In genomic region chr12:103881261-103881660, GRCh38 we compare ENCODE assay signal across 17 cellular contexts. TPM values are rescaled to one million over a fixed set of nuclear protein-coding genes. Genes with fewer than 3 reads are reported as not detected.
DNase-seq lines count a peak whose midpoint lies in the region; ATAC-seq, FAIRE-seq and TF ChIP-seq lines count a peak whose summit lies in the region.
"Had no signal": no experiment of that assay in that cellular context is flagged by ENCODE, and none has a peak within 500 bp of the region (broad histone marks: within the 10 kb centered on the region; RNA-seq: fewer than 3 reads in every experiment).

No MANE protein-coding gene starts in this region.

- DNase-seq in COLO829 (ENCODE audit: low spot score) (peak; percentile 34), SK-MEL-5 (ENCODE audit: low read depth, low spot score) (peak; percentile 15), mesenchymal stem cell (no peak), left lung (no peak), H54 (ENCODE audit: insufficient read length, low spot score) (no peak), NCI-H524 treated with DMSO at 0.1 percent for 48 hours (lab: John Stamatoyannopoulos, UW) (no peak)
- no peak for DNase-seq in activated CD4-positive, alpha-beta T cell treated with anti-CD3 and anti-CD28 coated beads for 1 hour
- DNase-seq: activated CD8-positive, alpha-beta memory T cell treated with anti-CD3 and anti-CD28 coated beads, Interleukin-2, amount 50 U/mL, for 4 hours; activated naive CD4-positive, alpha-beta T cell; central memory CD4-positive, alpha-beta T cell; glutamatergic neuron; H9; pancreas; stimulated activated CD4-positive, alpha-beta T cell treated with anti-CD3 and anti-CD28 coated beads, Interleukin-2, amount 100 ng/mL, for 48 hours had no signal

- H3K79me1 ChIP-seq in mesenchymal stem cell (replicated peaks; ENCODE audit: low read length, poor library complexity, severe bottlenecking), result no peaks in the 10 kb centered on the region

- no peaks in the 10 kb centered on the region for H3F3A ChIP-seq in DOHH2 (ENCODE audit: control insufficient read depth, insufficient read depth)

- H3K9me3 ChIP-seq in DOHH2 (ENCODE audit: control insufficient read depth, insufficient read depth, low read length) (no peaks in the 10 kb centered on the region), mesenchymal stem cell (ENCODE audit: control insufficient read depth, low read length) (no peaks in the 10 kb centered on the region), left lung (no peaks in the 10 kb centered on the region)
- H3K9me3 ChIP-seq: pancreas had no signal

- H2BK5ac ChIP-seq in mesenchymal stem cell (ENCODE audit: low read depth, low read length, poor library complexity, severe bottlenecking), result no peak overlapping the region

- no peak overlapping the region for H2BK12ac ChIP-seq in mesenchymal stem cell (ENCODE audit: low read length in 2 of 2)

- no peak for ATAC-seq in left lung

- no peak overlapping the region for H2AFZ ChIP-seq in mesenchymal stem cell (ENCODE audit: low read depth, low read length)

- H3K9me2 ChIP-seq in DOHH2 (replicated peaks; ENCODE audit: control insufficient read depth, low read length), result no peaks in the 10 kb centered on the region

- no peak overlapping the region for H3K14ac ChIP-seq in mesenchymal stem cell (ENCODE audit: low read length in 2 of 2)

- WGBS in mesenchymal stem cell, result 90% methylated on average over 2 of the region's 2 CpGs

- H4K91ac ChIP-seq in mesenchymal stem cell (ENCODE audit: low read length), result no peak overlapping the region

- no peak overlapping the region for H3K18ac ChIP-seq in mesenchymal stem cell (ENCODE audit: low read depth in 1 of 2, low read length in 2 of 2)

- H3K79me2 ChIP-seq in DOHH2 (ENCODE audit: control insufficient read depth, low read length), result no peaks in the 10 kb centered on the region

- H2BK120ac ChIP-seq in mesenchymal stem cell (ENCODE audit: low read depth, low read length), result no peak overlapping the region

- H3K36me3 ChIP-seq in DOHH2 (ENCODE audit: control insufficient read depth, low read length), result no peaks in the 10 kb centered on the region
- no peaks in the 10 kb centered on the region for H3K36me3 ChIP-seq in mesenchymal stem cell (ENCODE audit: control insufficient read depth in 1 of 2, insufficient read depth in 2 of 2, low read depth in 1 of 2, low read length in 2 of 2)
- H3K36me3 ChIP-seq in left lung, result no peaks in the 10 kb centered on the region
- H3K36me3 ChIP-seq: pancreas had no signal

- H4K20me1 ChIP-seq in DOHH2 (ENCODE audit: control insufficient read depth, insufficient read depth, low read depth, low read length), result no peaks in the 10 kb centered on the region

- no peak for TF ChIP-seq POLR2A in H54 (IDR thresholded peaks at IDR 0.05; ENCODE audit: low read depth, low read length)

- FAIRE-seq in H54 (lab: Jason Lieb, UNC), result no peak
- FAIRE-seq: pancreas had no signal

- H3K4me3 ChIP-seq in DOHH2 (ENCODE audit: low read length) (no peak overlapping the region), mesenchymal stem cell (ENCODE audit: insufficient read depth in 1 of 2, low read depth in 1 of 2, low read length in 2 of 2) (no peak overlapping the region), left lung (no peak overlapping the region)
- H3K4me3 ChIP-seq: lung, pancreas had no signal

- H2BK15ac ChIP-seq in mesenchymal stem cell (ENCODE audit: low read depth, poor library complexity, severe bottlenecking), result no peak overlapping the region

- H4K8ac ChIP-seq in mesenchymal stem cell (ENCODE audit: low read length), result no peak overlapping the region

- H3K23ac ChIP-seq in mesenchymal stem cell (ENCODE audit: low read length in 2 of 2), result no peak overlapping the region

- H3K4ac ChIP-seq in mesenchymal stem cell (ENCODE audit: low read depth in 1 of 2, low read length in 2 of 2), result no peak overlapping the region

- no peak overlapping the region for H3K9ac ChIP-seq in mesenchymal stem cell (ENCODE audit: low read length)

- TF ChIP-seq CTCF in DOHH2 (IDR thresholded peaks at IDR 0.05; ENCODE audit: low read depth, low read length, poor library complexity, severe bottlenecking) (no peak), left lung (IDR thresholded peaks at IDR 0.05) (no peak)

- no peak overlapping the region for H2AK5ac ChIP-seq in mesenchymal stem cell (ENCODE audit: low read length, severe bottlenecking)

- H3K27ac ChIP-seq in DOHH2 (ENCODE audit: low read depth, low read length), result no peak overlapping the region
- peak overlapping the region; percentile 58 for H3K27ac ChIP-seq in mesenchymal stem cell (ENCODE audit: low read length, poor library complexity, severe bottlenecking)
- no peak overlapping the region for H3K27ac ChIP-seq in left lung
- H3K27ac ChIP-seq: HL-60, pancreas had no signal

- intact Hi-C loops in left lung (cut with DNase I), result no loop called here

- H3K27me3 ChIP-seq in DOHH2 (ENCODE audit: control insufficient read depth, low read length) (peaks cover 8% of the 10 kb centered on the region), mesenchymal stem cell (ENCODE audit: control insufficient read depth in 1 of 2, insufficient read depth in 1 of 2, low read length in 2 of 2) (no peaks in the 10 kb centered on the region), left lung (no peaks in the 10 kb centered on the region)
- H3K27me3 ChIP-seq: pancreas had no signal

- H3K4me1 ChIP-seq in DOHH2 (ENCODE audit: control insufficient read depth, low read length) (peaks cover 13% of the 10 kb centered on the region), mesenchymal stem cell (ENCODE audit: control insufficient read depth, insufficient read depth, low read depth, low read length) (peaks cover 5% of the 10 kb centered on the region), left lung (no peaks in the 10 kb centered on the region)
- H3K4me1 ChIP-seq: pancreas had no signal

- in situ Hi-C loops in SK-MEL-5 (cut with HindIII; ENCODE audit: low pct_unique_long_range_greater_than_20kb, low sequenced_read_pairs), result no loop called here

- H3K4me2 ChIP-seq in DOHH2 (ENCODE audit: low read length) (0 out of 2 replicates have a peak overlapping the region, but pooled peaks have one; percentile 12), mesenchymal stem cell (ENCODE audit: low read length, poor library complexity, severe bottlenecking) (no peak overlapping the region)

RNA-seq across cellular contexts. Expression of gene NT5DC3, which starts 40.2 kb away (rescaled TPM):
- 34.6 and 37.9 TPM in 2 replicates for total RNA-seq in SK-MEL-5 (2014; rRNA removed; shearing (Covaris generic))
- 24.2 and 34.2 TPM in 2 replicates for polyA plus RNA-seq in SK-MEL-5 (2015; cell fraction: cytosol; rRNA removed)
- 43.9 and 64.8 TPM in 2 replicates for polyA plus RNA-seq in SK-MEL-5 (2015; cell fraction: nucleus; rRNA removed)
- 2.5 TPM for polyA plus RNA-seq in mesenchymal stem cell (2013, experiment 1 of 2)
- 2.4 TPM for polyA plus RNA-seq in mesenchymal stem cell (2013, experiment 2 of 2)
- total RNA-seq in left lung, result 1 to 10 TPM; 7.5 to 8.9 TPM

RNA-seq across cellular contexts. Expression of gene HSP90B1, which starts 48.9 kb away (rescaled TPM):
- total RNA-seq in SK-MEL-5 (2014; rRNA removed; shearing (Covaris generic)), result 982 and 1,069 TPM in 2 replicates
- 962 and 1,044 TPM in 2 replicates for polyA plus RNA-seq in SK-MEL-5 (2015; cell fraction: cytosol; rRNA removed)
- polyA plus RNA-seq in SK-MEL-5 (2015; cell fraction: nucleus; rRNA removed), result 1,147 and 1,501 TPM in 2 replicates
- 898 TPM for polyA plus RNA-seq in mesenchymal stem cell (2013, experiment 1 of 2)
- polyA plus RNA-seq in mesenchymal stem cell (2013, experiment 2 of 2), result 923 TPM
- 1,000 to 10,000 TPM in 1 of 2 donors, 100 to 1,000 TPM in 1; 751 to 1,097 TPM for total RNA-seq in left lung

Comparison
In these comparisons a context has a peak if more than half of its experiments do, and no peak if none do; other contexts are left out.
1. DNase-seq: peak in COLO829 (single experiment) and SK-MEL-5 (single experiment); none in mesenchymal stem cell (single experiment), left lung (0 of 2), H54 (single experiment), activated CD4-positive, alpha-beta T cell treated with anti-CD3 and anti-CD28 coated beads for 1 hour (single experiment) and NCI-H524 treated with DMSO at 0.1 percent for 48 hours (single experiment).